In genomic region chr2:159063677-159064076, GRCh38 we compare ENCODE assay signal across 1 cellular context.
TF ChIP-seq lines count a peak whose summit lies in the region.

No MANE protein-coding gene starts in this region.

TF ChIP-seq in GM23338, 12 proteins besides CTCF, POLR2A, EP300 and RAD21 (continued from another document):
- no peak for TF ChIP-seq ZNF462 (CRISPR knock-in tag; IDR thresholded peaks at IDR 0.05)
- no peak for TF ChIP-seq POLR2AphosphoS5 (IDR thresholded peaks at IDR 0.05; ENCODE audit: low read depth)
- no peak for TF ChIP-seq STAT1 (IDR thresholded peaks at IDR 0.05; ENCODE audit: unreplicated experiment)
